Comparison of ENCODE assay signal across 1 cellular context in genomic region chr3:134622803-134623365, GRCh38.
TF ChIP-seq lines count a peak whose summit lies in the region.

No MANE protein-coding gene starts in this region.

TF ChIP-seq in GM23338, 12 proteins besides CTCF, POLR2A, EP300 and RAD21 (continued from another document):
- TF ChIP-seq REST (IDR thresholded peaks at IDR 0.05; ENCODE audit: unreplicated experiment) (no peak), CREB1 (CRISPR knock-in tag; IDR thresholded peaks at IDR 0.05; ENCODE audit: low read depth) (no peak), POLR2AphosphoS5 (IDR thresholded peaks at IDR 0.05; ENCODE audit: low read depth) (no peak), EZH2phosphoT487 (IDR thresholded peaks at IDR 0.05; ENCODE audit: unreplicated experiment) (no peak), JUNB (IDR thresholded peaks at IDR 0.05; ENCODE audit: unreplicated experiment) (no peak), EZH2 (IDR thresholded peaks at IDR 0.05; ENCODE audit: low read depth, unreplicated experiment) (no peak), ZNF114 (CRISPR knock-in tag; IDR thresholded peaks at IDR 0.05) (no peak), ZNF331 (CRISPR knock-in tag; IDR thresholded peaks at IDR 0.05; ENCODE audit: low read depth) (no peak)
